In genomic region chr16:30703971-30704370, GRCh38 we compare ENCODE assay signal across 1 cellular context.
TF ChIP-seq lines count a peak whose summit lies in the region.

No MANE protein-coding gene starts in this region.

TF ChIP-seq in HepG2, 621 proteins besides CTCF, POLR2A, EP300 and RAD21:
- no peak for TF ChIP-seq REL (CRISPR knock-in tag; conservative IDR thresholded peaks at IDR 0.05)
- TF ChIP-seq ZNF550 (CRISPR knock-in tag; IDR thresholded peaks at IDR 0.05; ENCODE audit: borderline replicate concordance): no peak
- TF ChIP-seq PLSCR1 (CRISPR knock-in tag; IDR thresholded peaks at IDR 0.05; ENCODE audit: borderline replicate concordance): no peak
- TF ChIP-seq LBX2 (CRISPR knock-in tag; IDR thresholded peaks at IDR 0.05; ENCODE audit: borderline replicate concordance): no peak
- TF ChIP-seq RBM22 (optimal IDR thresholded peaks at IDR 0.05; ENCODE audit: low read length): peak; percentile 61
- TF ChIP-seq RBFOX2 (IDR thresholded peaks at IDR 0.05; ENCODE audit: low read depth, low read length): 0 out of 2 replicates have a peak, but pooled peaks have one; percentile 20
TF ChIP-seq in HepG2: peak in this region for 2.
